Comparison of ENCODE assay signal across 8 cellular contexts in genomic region chr21:45970674-45971486, GRCh38. TPM values are rescaled to one million over a fixed set of nuclear protein-coding genes. Genes with fewer than 3 reads are reported as not detected.
A peak's percentile ranks its signal among the peaks of the same experiment; 100 is the strongest.
DNase-seq lines count a peak whose midpoint lies in the region; ATAC-seq and TF ChIP-seq lines count a peak whose summit lies in the region.

No MANE protein-coding gene starts in this region.

- H3K27ac Mint-ChIP-seq in activated T-cell treated with anti-CD3 and anti-CD28 coated beads, Interleukin-2, amount 50 U/mL, for 72 hours, result no peak overlapping the region
- H3K27ac Mint-ChIP-seq in glutamatergic neuron (ENCODE audit: unreplicated experiment), result no peak overlapping the region

- no peak overlapping the region for H3K4me3 Mint-ChIP-seq in activated T-cell treated with anti-CD3 and anti-CD28 coated beads, Interleukin-2, amount 50 U/mL, for 72 hours
- H3K4me3 Mint-ChIP-seq in glutamatergic neuron (ENCODE audit: unreplicated experiment), result no peak overlapping the region

- DNase-seq in DMS 273 (lab: John Stamatoyannopoulos, UW; ENCODE audit: unreplicated experiment) (peak; percentile 77), DMS 273 treated with DMSO at 0.1 percent for 48 hours (lab: John Stamatoyannopoulos, UW) (no peak), NCI-H1105 treated with DMSO at 0.1 percent for 48 hours (lab: John Stamatoyannopoulos, UW) (peak; percentile 13), glutamatergic neuron (peak; percentile 87), SW480 (ENCODE audit: low spot score) (no peak), GF-D8 (lab: John Stamatoyannopoulos, UW) (no peak)
- DNase-seq in activated T-cell treated with anti-CD3 and anti-CD28 coated beads, Interleukin-2, amount 50 U/mL, for 72 hours, result peak; percentile 67 to 68

- ATAC-seq in activated T-cell treated with anti-CD3 and anti-CD28 coated beads, Interleukin-2, amount 50 U/mL, for 72 hours (replicated peaks in 1 of 2), result peak; percentile 60 to 61

- no peaks in the 10 kb centered on the region for H3K36me3 Mint-ChIP-seq in activated T-cell treated with anti-CD3 and anti-CD28 coated beads, Interleukin-2, amount 50 U/mL, for 72 hours (ENCODE audit: insufficient read depth in 2 of 2)
- no peaks in the 10 kb centered on the region for H3K36me3 Mint-ChIP-seq in glutamatergic neuron (ENCODE audit: unreplicated experiment)

- H3K27ac ChIP-seq in rectal smooth muscle tissue (ENCODE audit: low read depth, low read length), result peak overlapping the region; percentile 78

- no peak overlapping the region for H3K9ac ChIP-seq in rectal smooth muscle tissue (ENCODE audit: low read length)

- no peak overlapping the region for H3K4me3 ChIP-seq in rectal smooth muscle tissue (ENCODE audit: low read length)

- no peaks in the 10 kb centered on the region for H3K36me3 ChIP-seq in rectal smooth muscle tissue (ENCODE audit: control insufficient read depth, insufficient read depth, low read length)

- TF ChIP-seq CTCF in glutamatergic neuron (IDR thresholded peaks at IDR 0.05; ENCODE audit: partially characterized antibody, unreplicated experiment), result peak; percentile 87

- H3K9me3 Mint-ChIP-seq in activated T-cell treated with anti-CD3 and anti-CD28 coated beads, Interleukin-2, amount 50 U/mL, for 72 hours, result no peaks in the 10 kb centered on the region
- peaks cover 2% of the 10 kb centered on the region for H3K9me3 Mint-ChIP-seq in glutamatergic neuron (ENCODE audit: unreplicated experiment)

- peaks cover 17% of the 10 kb centered on the region for H3K27me3 ChIP-seq in rectal smooth muscle tissue (ENCODE audit: control insufficient read depth, insufficient read depth, low read length)

- peaks cover 20% of the 10 kb centered on the region for H3K4me1 Mint-ChIP-seq in activated T-cell treated with anti-CD3 and anti-CD28 coated beads, Interleukin-2, amount 50 U/mL, for 72 hours (ENCODE audit: low read depth)
- peaks cover 9% of the 10 kb centered on the region for H3K4me1 Mint-ChIP-seq in glutamatergic neuron (ENCODE audit: low read depth, unreplicated experiment)

- peaks cover 9% of the 10 kb centered on the region for H3K27me3 Mint-ChIP-seq in activated T-cell treated with anti-CD3 and anti-CD28 coated beads, Interleukin-2, amount 50 U/mL, for 72 hours (ENCODE audit: low read depth)
- no peaks in the 10 kb centered on the region for H3K27me3 Mint-ChIP-seq in glutamatergic neuron (ENCODE audit: unreplicated experiment)

- peaks cover 36% of the 10 kb centered on the region for H3K4me1 ChIP-seq in rectal smooth muscle tissue (ENCODE audit: control insufficient read depth, insufficient read depth, low read length)

RNA-seq across cellular contexts. Expression of gene COL6A1, which starts 10.7 kb away (rescaled TPM):
- total RNA-seq in activated T-cell treated with anti-CD3 and anti-CD28 coated beads, Interleukin-2, amount 50 U/mL, for 72 hours, result 1 to 10 TPM; 1.7 to 2.8 TPM
- total RNA-seq in glutamatergic neuron (ENCODE audit: unreplicated experiment), result 407 TPM

Comparison
In these comparisons a context has a peak if more than half of its experiments do, and no peak if none do; other contexts are left out.
1. DNase-seq: peak in DMS 273 (single experiment), NCI-H1105 treated with DMSO at 0.1 percent for 48 hours (single experiment), activated T-cell treated with anti-CD3 and anti-CD28 coated beads, Interleukin-2, amount 50 U/mL, for 72 hours (2 of 2) and glutamatergic neuron (single experiment); none in DMS 273 treated with DMSO at 0.1 percent for 48 hours (single experiment), SW480 (single experiment) and GF-D8 (single experiment).
2. RNA of gene COL6A1, which starts 10.7 kb away (total RNA-seq): 407 TPM in glutamatergic neuron (single experiment); 1.7 to 2.8 TPM in activated T-cell treated with anti-CD3 and anti-CD28 coated beads, Interleukin-2, amount 50 U/mL, for 72 hours; every median in the first group is over 100 times any median in the second.